Comparison of ENCODE assay signal across 8 cellular contexts in the genomic region with DNA sequence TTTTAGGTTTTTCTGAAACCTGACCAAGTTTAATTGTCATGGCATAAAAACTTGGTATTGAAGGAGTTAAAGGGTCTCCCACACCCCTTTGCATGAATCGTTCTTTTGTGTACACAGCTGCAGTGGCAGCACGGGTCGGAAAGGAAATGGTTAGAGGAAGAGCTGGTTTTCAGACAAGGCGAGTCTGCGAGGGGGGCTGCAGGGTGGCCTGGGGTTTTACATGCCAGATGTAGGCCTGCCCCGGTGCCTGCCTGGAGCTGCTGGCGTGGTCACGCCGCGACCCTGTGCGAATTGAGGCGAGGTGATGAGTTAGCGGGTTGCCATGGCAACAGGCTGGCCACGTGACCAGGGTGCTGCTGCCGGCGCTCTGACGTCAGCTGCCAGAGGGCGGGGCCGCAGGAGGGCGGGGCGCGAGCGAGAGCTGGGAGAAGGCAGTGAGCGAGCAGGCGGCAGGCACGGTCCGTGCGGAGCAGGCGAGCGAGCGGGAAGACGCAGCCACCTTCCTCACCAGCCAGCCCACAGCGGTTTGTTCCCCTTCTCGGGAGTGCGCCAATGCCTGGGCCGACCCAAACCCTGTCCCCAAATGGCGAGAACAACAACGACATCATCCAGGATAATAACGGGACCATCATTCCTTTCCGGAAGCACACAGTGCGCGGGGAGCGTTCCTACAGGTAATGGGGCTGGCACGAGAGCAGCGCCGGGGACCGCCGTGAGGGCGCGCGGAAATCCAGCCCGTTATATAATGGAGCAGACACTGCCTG. TPM values are rescaled to one million over a fixed set of nuclear protein-coding genes. Genes with fewer than 3 reads are reported as not detected.
DNase-seq lines count a peak whose midpoint lies in the region; ATAC-seq and TF ChIP-seq lines count a peak whose summit lies in the region.

A gene (plus strand): TSS at position 426 of the 764 bp plus-strand sequence. CDS start 127 bp downstream, at position 553.

- peak in 1 of 2 donors; percentile 22 for TF ChIP-seq POLR2A in lower leg skin (IDR thresholded peaks at IDR 0.05)

- H3K27ac ChIP-seq in duodenal mucosa (ENCODE audit: low read depth, low read length), result peak within 1 kb of the TSS; percentile 79

- intact Hi-C loops in lower leg skin (cut with DNase I; ENCODE audit: low total_unique reads), result no loop called here

- WGBS in lower leg skin, 2 donors, result 0 to 1% methylated on average over 45 to 48 of the region's 52 CpGs

- POLR2A ChIA-PET in activated CD4-positive, alpha-beta memory T cell treated with anti-CD3 and anti-CD28 coated beads, Interleukin-2, amount 10 ng/mL, durations not matched to agents 7 days and 5 days (lab: Charles Lee), result interaction anchor here (0.8 to 4.0 kb wide), 10 partner anchors 8 to 931 kb away, joined by 3 to 141 read pairs (median 3); a partner anchor contains a TSS

- H3K4me3 Mint-ChIP-seq in activated CD4-positive, alpha-beta memory T cell treated with anti-CD3 and anti-CD28 coated beads, Interleukin-2, amount 10 ng/mL, durations not matched to agents 7 days and 5 days, result peak within 1 kb of the TSS; percentile 92

- ATAC-seq in GM19438 (IDR thresholded peaks at IDR 0.05; ENCODE audit: low read depth, unreplicated experiment) (peak; percentile 81), HG03575 (IDR thresholded peaks at IDR 0.05; ENCODE audit: extremely low read depth, insufficient number of reproducible peaks, low FRiP score, unreplicated experiment) (peak; percentile 34)

- H3K27me3 Mint-ChIP-seq in activated CD4-positive, alpha-beta memory T cell treated with anti-CD3 and anti-CD28 coated beads, Interleukin-2, amount 10 ng/mL, durations not matched to agents 7 days and 5 days, result no peaks in the 10 kb centered on the region

- no peaks in the 10 kb centered on the region for H3K9me3 Mint-ChIP-seq in activated CD4-positive, alpha-beta memory T cell treated with anti-CD3 and anti-CD28 coated beads, Interleukin-2, amount 10 ng/mL, durations not matched to agents 7 days and 5 days

- peaks cover 45% of the 10 kb centered on the region for H3K4me1 Mint-ChIP-seq in activated CD4-positive, alpha-beta memory T cell treated with anti-CD3 and anti-CD28 coated beads, Interleukin-2, amount 10 ng/mL, durations not matched to agents 7 days and 5 days

- peaks cover 7% of the 10 kb centered on the region for H3K36me3 Mint-ChIP-seq in activated CD4-positive, alpha-beta memory T cell treated with anti-CD3 and anti-CD28 coated beads, Interleukin-2, amount 10 ng/mL, durations not matched to agents 7 days and 5 days (ENCODE audit: low read depth)

- CTCF ChIA-PET in activated CD4-positive, alpha-beta memory T cell treated with anti-CD3 and anti-CD28 coated beads, Interleukin-2, amount 10 ng/mL, durations not matched to agents 7 days and 5 days (lab: Charles Lee), result interaction anchor here (1.2 to 5.1 kb wide), 4 partner anchors 9 to 43 kb away, joined by 3 to 79 read pairs (median 4); no protein-coding TSS in a partner anchor

- H3K4me3 ChIP-seq in duodenal mucosa (ENCODE audit: low read depth in 1 of 2, low read length in 2 of 2) (peak within 1 kb of the TSS; percentile 93 to 96), lower leg skin (ENCODE audit: low read depth, poor library complexity, severe bottlenecking) (peak within 1 kb of the TSS; percentile 50)

- no peak for TF ChIP-seq CTCF in lower leg skin (IDR thresholded peaks at IDR 0.05)

- no peaks in the 10 kb centered on the region for H3K36me3 ChIP-seq in duodenal mucosa (ENCODE audit: control insufficient read depth in 1 of 2, insufficient read depth in 2 of 2, low read length in 2 of 2)

- no peaks in the 10 kb centered on the region for H3K27me3 ChIP-seq in duodenal mucosa (ENCODE audit: control insufficient read depth in 1 of 2, insufficient read depth in 2 of 2, low read length in 2 of 2)

- peaks cover 28 to 35% of the 10 kb centered on the region in 2 donors for H3K4me1 ChIP-seq in duodenal mucosa (ENCODE audit: control insufficient read depth in 1 of 2, insufficient read depth in 2 of 2, low read length in 2 of 2)

- peak within 1 kb of the TSS; percentile 80 to 95 for H3K9ac ChIP-seq in duodenal mucosa (ENCODE audit: low read depth in 1 of 2, low read length in 2 of 2)

- DNase-seq in CD1c-positive myeloid dendritic cell (ENCODE audit: extremely low spot score), result peak; percentile 100
- DNase-seq in NCI-H82 treated with DMSO at 0.1 percent for 48 hours (lab: John Stamatoyannopoulos, UW; ENCODE audit: unreplicated experiment), result peak; percentile 78
- peak; percentile 99 for DNase-seq in activated CD4-positive, alpha-beta memory T cell treated with anti-CD3 and anti-CD28 coated beads, Interleukin-2, amount 10 ng/mL, durations not matched to agents 7 days and 5 days
- DNase-seq in lower leg skin (ENCODE audit: low spot score in 2 of 2), result peak; percentile 96 to 100
- peak; percentile 99 for DNase-seq in stimulated activated CD4-positive, alpha-beta T cell treated with anti-CD3 and anti-CD28 coated beads, Interleukin-4, amount 100 ng/mL, for 48 hours (ENCODE audit: low read depth in 2 of 2)

- no peaks in the 10 kb centered on the region for H3K9me3 ChIP-seq in duodenal mucosa (ENCODE audit: control insufficient read depth in 1 of 2, low read length in 2 of 2)

- peak within 1 kb of the TSS; percentile 88 for H3K27ac Mint-ChIP-seq in activated CD4-positive, alpha-beta memory T cell treated with anti-CD3 and anti-CD28 coated beads, Interleukin-2, amount 10 ng/mL, durations not matched to agents 7 days and 5 days

RNA-seq across cellular contexts. Expression of the gene that starts here (rescaled TPM):
- total RNA-seq in activated CD4-positive, alpha-beta memory T cell treated with anti-CD3 and anti-CD28 coated beads, Interleukin-2, amount 10 ng/mL, durations not matched to agents 7 days and 5 days, result 10 to 100 TPM; 39.2 to 45.2 TPM
- total RNA-seq in lower leg skin, result 10 to 100 TPM; 21.8 to 57.7 (median 40.0) TPM

Comparison
In these comparisons a context has a peak if more than half of its experiments do, and no peak if none do; other contexts are left out.
1. Peak in every context shown above with its lines: DNase-seq, ATAC-seq, H3K4me3 ChIP-seq and H3K27ac ChIP-seq.